Comparison of ENCODE assay signal across 8 cellular contexts in the genomic region with DNA sequence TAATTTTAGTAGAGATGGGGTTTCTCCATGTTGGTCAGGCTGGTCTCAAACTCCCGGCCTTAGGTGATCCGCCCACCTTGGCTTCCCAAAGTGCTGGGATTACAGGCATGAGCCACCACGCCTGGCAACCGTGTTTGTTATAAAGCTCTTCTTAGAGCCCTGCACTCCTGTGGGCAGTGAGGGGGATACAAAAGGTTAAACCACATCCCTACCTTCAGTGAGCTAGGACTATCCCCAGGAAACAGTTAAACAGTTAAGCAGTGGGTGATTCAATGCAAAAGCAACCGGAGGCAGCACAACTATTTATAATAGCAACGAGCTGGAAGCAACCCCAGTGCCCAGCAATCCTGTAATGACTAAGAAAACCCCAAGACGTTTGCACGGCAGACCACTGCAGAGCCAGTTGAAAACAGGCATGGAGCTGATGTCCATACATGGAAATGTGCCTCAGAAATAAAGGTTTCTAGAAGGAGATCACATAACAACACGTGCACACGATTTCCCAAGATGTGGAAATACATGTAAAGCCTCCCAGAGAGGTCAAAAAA.
DNase-seq lines count a peak whose midpoint lies in the region; ATAC-seq lines count a peak whose summit lies in the region.

No MANE protein-coding gene starts in this region.

- H3K4me1 ChIP-seq in SJSA1 (replicated peaks): peaks cover 18% of the 10 kb centered on the region

- H3K9me3 ChIP-seq in SJSA1 (replicated peaks): no peaks in the 10 kb centered on the region; the same call in 1 of the 2 replicates

- H3K27me3 ChIP-seq in SJSA1 (replicated peaks): no peaks in the 10 kb centered on the region

- peak overlapping the region; percentile 97 for H3K27ac ChIP-seq in SJSA1

- no peaks in the 10 kb centered on the region for H3K36me3 ChIP-seq in SJSA1

- peak; percentile 16 to 28 for DNase-seq in stimulated activated CD8-positive, alpha-beta memory T cell treated with anti-CD3 and anti-CD28 coated beads, Interleukin-15, amount 100 ng/mL, for 48 hours (ENCODE audit: low read depth in 2 of 2)
- DNase-seq in stimulated activated CD8-positive, alpha-beta memory T cell treated with anti-CD3 and anti-CD28 coated beads, Interleukin-4, amount 100 ng/mL, for 48 hours: no peak
- DNase-seq in SJSA1 (ENCODE audit: low read depth in 1 of 2, low spot score in 2 of 2): peak; percentile 89 to 92
- DNase-seq in glomerular endothelial cell (ENCODE audit: extremely low read depth, low read depth, low spot score): peak; percentile 87
- DNase-seq in DMS114 treated with DMSO at 0.1 percent for 48 hours (lab: John Stamatoyannopoulos, UW; ENCODE audit: unreplicated experiment): no peak
- no peak for DNase-seq in NCI-H2081 (lab: John Stamatoyannopoulos, UW)
- no peak for DNase-seq in stimulated activated CD4-positive, alpha-beta T cell treated with anti-CD3 and anti-CD28 coated beads, Interleukin-4, amount 100 ng/mL, for 4 hours

- peak; percentile 67 for ATAC-seq in HG03060 (IDR thresholded peaks at IDR 0.05; ENCODE audit: low read depth, unreplicated experiment)

- no peak overlapping the region for H3K4me3 ChIP-seq in SJSA1

Comparison
In these comparisons a context has a peak if more than half of its experiments do, and no peak if none do; other contexts are left out.
1. DNase-seq: peak in stimulated activated CD8-positive, alpha-beta memory T cell treated with anti-CD3 and anti-CD28 coated beads, Interleukin-15, amount 100 ng/mL, for 48 hours (2 of 2), SJSA1 (2 of 2) and glomerular endothelial cell (single experiment); none in stimulated activated CD8-positive, alpha-beta memory T cell treated with anti-CD3 and anti-CD28 coated beads, Interleukin-4, amount 100 ng/mL, for 48 hours (single experiment), DMS114 treated with DMSO at 0.1 percent for 48 hours (single experiment), NCI-H2081 (0 of 2) and stimulated activated CD4-positive, alpha-beta T cell treated with anti-CD3 and anti-CD28 coated beads, Interleukin-4, amount 100 ng/mL, for 4 hours (0 of 2).